In genomic region chr6:28248916-28249315, GRCh38 we compare ENCODE assay signal across 21 cellular contexts. TPM values are rescaled to one million over a fixed set of nuclear protein-coding genes. Genes with fewer than 3 reads are reported as not detected.
A peak's percentile ranks its signal among the peaks of the same experiment; 100 is the strongest.
DNase-seq lines count a peak whose midpoint lies in the region; ATAC-seq and TF ChIP-seq lines count a peak whose summit lies in the region.
"Had no signal": no experiment of that assay in that cellular context is flagged by ENCODE, and none has a peak within 500 bp of the region (broad histone marks: within the 10 kb centered on the region; RNA-seq: fewer than 3 reads in every experiment).

No MANE protein-coding gene starts in this region.

- H3K79me2 ChIP-seq in Loucy (ENCODE audit: insufficient read depth, low read length), result peaks cover 31% of the 10 kb centered on the region

- H3K4me3 ChIP-seq in Loucy (ENCODE audit: low read length, poor library complexity, severe bottlenecking), result no peak overlapping the region
- H3K4me3 ChIP-seq: BLaER1 treated with 17β-estradiol and CSF1 and Interleukin-3, amounts not matched to agents 10 nM and 100 nM; GM23338 had no signal

- H3K27me3 ChIP-seq in Loucy (ENCODE audit: insufficient read depth, low read length, poor library complexity, severe bottlenecking), result no peaks in the 10 kb centered on the region
- H3K27me3 ChIP-seq: BE2C; BLaER1 treated with 17β-estradiol and CSF1 and Interleukin-3, amounts not matched to agents 10 nM and 100 nM had no signal

- no peaks in the 10 kb centered on the region for H4K20me1 ChIP-seq in Loucy (ENCODE audit: insufficient read depth, low read length, poor library complexity, severe bottlenecking)
- H4K20me1 ChIP-seq: BLaER1 treated with 17β-estradiol and CSF1 and Interleukin-3, amounts not matched to agents 10 nM and 100 nM had no signal

- H3K36me3 ChIP-seq in Loucy (ENCODE audit: insufficient read depth, low read length), result peaks cover 20% of the 10 kb centered on the region; the same call in 1 of the 2 replicates

- H2AFZ ChIP-seq in Loucy (ENCODE audit: low read length), result no peak overlapping the region
- H2AFZ ChIP-seq: GM23338 had no signal

- no peaks in the 10 kb centered on the region for H3K9me3 ChIP-seq in Loucy (ENCODE audit: insufficient read depth, low read depth, low read length)
- H3K9me3 ChIP-seq: BE2C; BLaER1 treated with 17β-estradiol and CSF1 and Interleukin-3, amounts not matched to agents 10 nM and 100 nM had no signal

- intact Hi-C loops in Right ventricle myocardium superior (cut with DNase I), result no loop called here

- H3K9ac ChIP-seq in Loucy (ENCODE audit: low read depth, low read length, poor library complexity, severe bottlenecking), result no peak overlapping the region
- H3K9ac ChIP-seq: BLaER1 treated with 17β-estradiol and CSF1 and Interleukin-3, amounts not matched to agents 10 nM and 100 nM had no signal

- ATAC-seq in Right ventricle myocardium superior (ENCODE audit: poor library complexity) (no peak), GM18517 (IDR thresholded peaks at IDR 0.05; ENCODE audit: unreplicated experiment) (no peak)
- ATAC-seq: GM23338, HCT116 had no signal

- DNase-seq in fibroblast of gingiva (ENCODE audit: low read depth) (peak; percentile 76), fibroblast of the conjunctiva (ENCODE audit: low read depth) (peak; percentile 31), Right ventricle myocardium superior (no peak)
- DNase-seq in activated naive CD4-positive, alpha-beta T cell treated with Interleukin-2 at 50 U/mL for 16 hours, result no peak
- DNase-seq: AML-193; BE2C; Calu3; CD4-positive, alpha-beta memory T cell; COR-L47; DMS53; DMS79 treated with DMSO at 0.1 percent for 48 hours; GF-D8; H9 had no signal

- no peaks in the 10 kb centered on the region for H3K9me2 ChIP-seq in Loucy (replicated peaks; ENCODE audit: low read depth, low read length)

- no peaks in the 10 kb centered on the region for H3F3A ChIP-seq in Loucy (ENCODE audit: low read depth)

- peak overlapping the region; percentile 63 for H3K4me2 ChIP-seq in Loucy (ENCODE audit: low read depth, low read length, poor library complexity, severe bottlenecking)
- H3K4me2 ChIP-seq: GM23338 had no signal

- TF ChIP-seq CTCF in Loucy (conservative IDR thresholded peaks at IDR 0.05; ENCODE audit: low read length), result no peak

- peaks cover 21% of the 10 kb centered on the region for H3K4me1 ChIP-seq in Loucy (ENCODE audit: insufficient read depth, low read length, poor library complexity, severe bottlenecking)

RNA-seq across cellular contexts. Expression of gene ZKSCAN4, which starts 3.2 kb away (rescaled TPM):
- 2.6 TPM for total RNA-seq in Right ventricle myocardium superior

RNA-seq across cellular contexts. Expression of gene NKAPL, which starts 10.2 kb away (rescaled TPM):
- 5.1 TPM for total RNA-seq in Right ventricle myocardium superior
- total RNA-seq: Calu3, Daoy, G401, H4, H9 had no signal

RNA-seq across cellular contexts. Expression of gene ZSCAN26, which starts 18.0 kb away (rescaled TPM):
- 14.0 TPM for total RNA-seq in Right ventricle myocardium superior

RNA-seq across cellular contexts. Expression of gene ZSCAN9, which starts 23.8 kb away (rescaled TPM):
- 8.2 TPM for total RNA-seq in Right ventricle myocardium superior

RNA-seq across cellular contexts. Expression of gene PGBD1, which starts 32.5 kb away (rescaled TPM):
- total RNA-seq in Right ventricle myocardium superior, result 2.3 TPM

Comparison
In these comparisons a context has a peak if more than half of its experiments do, and no peak if none do; other contexts are left out.
1. DNase-seq: peak in fibroblast of gingiva (single experiment) and fibroblast of the conjunctiva (single experiment); none in Right ventricle myocardium superior (single experiment) and activated naive CD4-positive, alpha-beta T cell treated with Interleukin-2 at 50 U/mL for 16 hours (single experiment).